8 cellular contexts compared by ENCODE assay signal in genomic region chr9:41941738-41942137, GRCh38.
DNase-seq lines count a peak whose midpoint lies in the region; ATAC-seq, FAIRE-seq and TF ChIP-seq lines count a peak whose summit lies in the region.
"Not testable (repeated sequence)": the region's sequence is repeated elsewhere in the genome, so short reads cannot be mapped to it uniquely, and the experiment has no call there.

No MANE protein-coding gene starts in this region.

- H2AK5ac ChIP-seq in H9 (ENCODE audit: insufficient read length, low read length) = not testable (repeated sequence)

- TF ChIP-seq EP300 in SK-N-SH (IDR thresholded peaks at IDR 0.05; ENCODE audit: borderline replicate concordance in 1 of 2, low read depth in 1 of 2, low read length in 1 of 2) = not testable (repeated sequence)

- H3K4ac ChIP-seq in H9 (ENCODE audit: low read depth, low read length) = not testable (repeated sequence)

- BruUV-seq in endothelial cell of umbilical vein (replicated peaks; lab: Mats Ljungman, UMichigan) = not testable (repeated sequence)

- not testable (repeated sequence) for H4K5ac ChIP-seq in H9 (ENCODE audit: insufficient read length, low read depth, low read length)

- not testable (repeated sequence) for H3K23me2 ChIP-seq in H9 (ENCODE audit: insufficient read length, low read depth, low read length, poor library complexity, severe bottlenecking)

- not testable (repeated sequence) for TF ChIP-seq POLR2A in endothelial cell of umbilical vein (IDR thresholded peaks at IDR 0.05; ENCODE audit: low read depth, low read length)

- H3K4me1 ChIP-seq in H9 (ENCODE audit: insufficient read depth, low read length); SK-N-SH (ENCODE audit: control insufficient read depth in 1 of 2, insufficient read depth in 2 of 2, low read depth in 1 of 2, low read length in 1 of 2); endothelial cell of umbilical vein (ENCODE audit: control insufficient read depth, extremely low read depth, insufficient read depth, low read length); aorta (ENCODE audit: control insufficient read depth in 1 of 2, insufficient read depth in 2 of 2, low read length in 2 of 2): not testable (repeated sequence)

- H3K27ac ChIP-seq in H9 (ENCODE audit: insufficient read length, low read depth, low read length); SK-N-SH (ENCODE audit: low read depth in 2 of 2, low read length in 1 of 2); endothelial cell of umbilical vein (ENCODE audit: insufficient read depth, low read depth, low read length); aorta (ENCODE audit: low read depth in 1 of 2, low read length in 2 of 2): not testable (repeated sequence)

- H2BK20ac ChIP-seq in H9 (ENCODE audit: low read depth, low read length, poor library complexity, severe bottlenecking) = not testable (repeated sequence)

- H3K9me3 Mint-ChIP-seq in H9 = not testable (repeated sequence)

- H3K36me3 Mint-ChIP-seq in H9 (ENCODE audit: insufficient read depth in 1 of 3, low read depth in 3 of 3) = not testable (repeated sequence)

- H3K9me1 ChIP-seq in endothelial cell of umbilical vein (replicated peaks; ENCODE audit: control insufficient read depth, extremely low read depth, insufficient read depth, low read length) = not testable (repeated sequence)

- not testable (repeated sequence) for H4K20me1 ChIP-seq in H9 (ENCODE audit: control insufficient read depth, insufficient read depth, insufficient read length); SK-N-SH (ENCODE audit: insufficient read depth); endothelial cell of umbilical vein (replicated peaks; ENCODE audit: control insufficient read depth, extremely low read depth, insufficient read depth, low read length)

- not testable (repeated sequence) for H3K56ac ChIP-seq in H9 (ENCODE audit: insufficient read length, low read depth, low read length)

- WGBS in H9 (ENCODE audit: extremely low coverage, insufficient read length, low lambda C conversion rate) = no CpG with 5 or more reads among the region's 3 CpGs
- 30% methylated on average over 3 of the region's 3 CpGs for WGBS in SK-N-SH (ENCODE audit: low lambda C conversion rate)
- 81 to 93% methylated on average over 2 of the region's 3 CpGs for WGBS in aorta, 2 donors

- DNase-seq in ELR (ENCODE audit: low read depth) (peak; percentile 0), M059J (ENCODE audit: low read depth) (peak; percentile 2), cardiac fibroblast (ENCODE audit: low read depth in 2 of 2) (peak; percentile 4 to 33), endothelial cell of umbilical vein (ENCODE audit: low read depth, low spot score) (peak; percentile 2), iris pigment epithelial cell (ENCODE audit: low read depth) (peak; percentile 1)
- DNase-seq in H9, SK-N-SH, aorta: not testable (repeated sequence)

- not testable (repeated sequence) for FAIRE-seq in endothelial cell of umbilical vein (lab: Jason Lieb, UNC)

- not testable (repeated sequence) for H4K91ac ChIP-seq in H9 (ENCODE audit: insufficient read length, low read depth, low read length)

- not testable (repeated sequence) for H3K4me3 ChIP-seq in SK-N-SH (ENCODE audit: low read depth in 2 of 2, low read length in 1 of 2); cardiac fibroblast (replicated peaks in 1 of 2; ENCODE audit: low read depth in 2 of 2, low read length in 2 of 2); endothelial cell of umbilical vein (replicated peaks in 1 of 3; ENCODE audit: insufficient read depth in 1 of 3, low read depth in 1 of 3, low read length in 3 of 3); aorta (ENCODE audit: low read length in 2 of 2)

- H3F3A ChIP-seq in SK-N-SH (replicated peaks; ENCODE audit: insufficient read depth) = not testable (repeated sequence)

- not testable (repeated sequence) for H3K4me3 Mint-ChIP-seq in H9

- not testable (repeated sequence) for H3K9me3 ChIP-seq in H9 (ENCODE audit: control insufficient read depth, low read depth, low read length); SK-N-SH; endothelial cell of umbilical vein (replicated peaks; ENCODE audit: control insufficient read depth, insufficient read depth, low read length); aorta (ENCODE audit: control insufficient read depth, low read length)

- POLR2A ChIA-PET in SK-N-SH (lab: Yijun Ruan, JAX); endothelial cell of umbilical vein (lab: Charles Lee): not testable (repeated sequence)

- ATAC-seq in aorta (ENCODE audit: low FRiP score) = peak; percentile 54

- H3K27me3 ChIP-seq in H9 (ENCODE audit: insufficient read depth, low read length); endothelial cell of umbilical vein (ENCODE audit: control insufficient read depth in 2 of 2, insufficient read depth in 2 of 2, low read length in 2 of 2); aorta (ENCODE audit: control insufficient read depth in 1 of 2, insufficient read depth in 2 of 2, low read length in 1 of 2): not testable (repeated sequence)
- peaks cover 12% of the 10 kb centered on the region; the same call in 1 of the 2 replicates for H3K27me3 ChIP-seq in SK-N-SH (ENCODE audit: insufficient read depth)

- TF ChIP-seq CTCF in H9 (conservative IDR thresholded peaks at IDR 0.05) (peak; percentile 44; the same call in 2 of the 3 replicates), SK-N-SH (IDR thresholded peaks at IDR 0.05) (peak; percentile 24), cardiac fibroblast (IDR thresholded peaks at IDR 0.05; ENCODE audit: low read depth, low read length) (peak; percentile 27)
- TF ChIP-seq CTCF in endothelial cell of umbilical vein (IDR thresholded peaks at IDR 0.05; ENCODE audit: extremely low read depth in 1 of 2, insufficient read depth in 1 of 2, low read depth in 1 of 2, low read length in 2 of 2) = not testable (repeated sequence)

- H3T11ph ChIP-seq in H9 (ENCODE audit: low read length) = not testable (repeated sequence)

- H3K79me2 ChIP-seq in H9 (ENCODE audit: insufficient read depth, low read length); SK-N-SH (ENCODE audit: insufficient read depth); endothelial cell of umbilical vein (ENCODE audit: control insufficient read depth, insufficient read depth, low read length): not testable (repeated sequence)

- not testable (repeated sequence) for H3K27me3 Mint-ChIP-seq in H9 (ENCODE audit: low read depth)

- dilution Hi-C loops in endothelial cell of umbilical vein (cut with MboI; ENCODE audit: extremely low pct_ligation_motif_present, low sequenced_read_pairs) = not testable (repeated sequence)

- not testable (repeated sequence) for H4K8ac ChIP-seq in H9 (replicated peaks; ENCODE audit: insufficient read length, low read depth, low read length)

- intact Hi-C loops in endothelial cell of umbilical vein (cut with micrococcal nuclease); aorta (cut with DNase I): not testable (repeated sequence)

- not testable (repeated sequence) for H3K14ac ChIP-seq in H9 (ENCODE audit: insufficient read depth, low read length)

- not testable (repeated sequence) for H3K27ac Mint-ChIP-seq in H9

- H2BK12ac ChIP-seq in H9 (ENCODE audit: insufficient read length, low read depth, low read length) = not testable (repeated sequence)

- CTCF ChIA-PET in SK-N-SH (lab: Yijun Ruan, JAX); endothelial cell of umbilical vein (lab: Charles Lee): not testable (repeated sequence)

- not testable (repeated sequence) for H2AFZ ChIP-seq in H9 (ENCODE audit: low read length); SK-N-SH (ENCODE audit: low read depth); endothelial cell of umbilical vein (ENCODE audit: low read depth, low read length)

- not testable (repeated sequence) for H3K18ac ChIP-seq in H9 (ENCODE audit: insufficient read length, low read depth, low read length)

- not testable (repeated sequence) for H2BK15ac ChIP-seq in H9 (ENCODE audit: low read depth, low read length)

- TF ChIP-seq RAD21 in SK-N-SH (IDR thresholded peaks at IDR 0.05; ENCODE audit: low read length) = not testable (repeated sequence)

- H3K4me1 Mint-ChIP-seq in H9 = not testable (repeated sequence)

- H3K9ac ChIP-seq in H9 (ENCODE audit: extremely low read depth, insufficient read length, low read length); SK-N-SH; endothelial cell of umbilical vein (replicated peaks; ENCODE audit: extremely low read depth, insufficient read depth, low read length): not testable (repeated sequence)

- not testable (repeated sequence) for H3K79me1 ChIP-seq in H9 (ENCODE audit: insufficient read depth, low read depth, low read length, poor library complexity, severe bottlenecking)

- not testable (repeated sequence) for H3K23ac ChIP-seq in H9 (ENCODE audit: insufficient read length, low read depth, low read length)

- H3K9me2 ChIP-seq in SK-N-SH = not testable (repeated sequence)

- H3K4me2 ChIP-seq in H9 (ENCODE audit: insufficient read depth, insufficient read length, low read length); SK-N-SH; endothelial cell of umbilical vein (ENCODE audit: insufficient read depth, low read length): not testable (repeated sequence)

- not testable (repeated sequence) for H3K36me3 ChIP-seq in SK-N-SH (replicated peaks in 1 of 2; ENCODE audit: control insufficient read depth in 1 of 2, insufficient read depth in 2 of 2, low read length in 1 of 2); endothelial cell of umbilical vein (ENCODE audit: control insufficient read depth in 2 of 2, extremely low read depth in 1 of 2, insufficient read depth in 2 of 2, low read length in 2 of 2); aorta (ENCODE audit: control insufficient read depth in 1 of 2, insufficient read depth in 2 of 2, low read length in 1 of 2)

- not testable (repeated sequence) for H2BK120ac ChIP-seq in H9 (ENCODE audit: low read depth, low read length, poor library complexity, severe bottlenecking)

- H2BK5ac ChIP-seq in H9 (ENCODE audit: insufficient read length, low read length) = not testable (repeated sequence)
